ENCODE assay signal across 8 cellular contexts in genomic region chr7:6637544-6638229, GRCh38. TPM values are rescaled to one million over a fixed set of nuclear protein-coding genes. Genes with fewer than 3 reads are reported as not detected.
DNase-seq lines count a peak whose midpoint lies in the region; ATAC-seq and FAIRE-seq lines count a peak whose summit lies in the region.

No MANE protein-coding gene starts in this region.

- peak overlapping the region; percentile 50 for H3K4me3 ChIP-seq in CD8-positive, alpha-beta memory T cell (ENCODE audit: low read length)
- H3K4me3 ChIP-seq in SK-N-MC (peak overlapping the region; percentile 82), iPS-18c (ENCODE audit: insufficient read depth, low read depth, low read length) (peak overlapping the region; percentile 61)

- POLR2A ChIA-PET in CD8-positive, alpha-beta memory T cell (lab: Charles Lee): interaction anchor here (1.0 kb wide), 2 partner anchors 16 to 48 kb away, joined by 3 to 6 read pairs; partner anchors contain the start of gene INTS15

- no peaks in the 10 kb centered on the region for H3K9me3 ChIP-seq in CD8-positive, alpha-beta memory T cell (ENCODE audit: low read length)
- H3K9me3 ChIP-seq in SK-N-MC (ENCODE audit: low read depth, low read length) (no peaks in the 10 kb centered on the region), iPS-18c (ENCODE audit: control insufficient read depth, insufficient read depth, low read length) (no peaks in the 10 kb centered on the region)

- peaks cover 25 to 44% (median 31%) of the 10 kb centered on the region in 3 donors for H3K4me1 Mint-ChIP-seq in CD8-positive, alpha-beta memory T cell

- H3K27me3 Mint-ChIP-seq in CD8-positive, alpha-beta memory T cell: no peaks in the 10 kb centered on the region

- peak overlapping the region; percentile 61 for H3K27ac ChIP-seq in CD8-positive, alpha-beta memory T cell (ENCODE audit: low read depth, low read length)
- H3K27ac ChIP-seq in SK-N-MC: no peak overlapping the region

- FAIRE-seq in GM19239 (lab: Jason Lieb, UNC): no peak

- H3K27ac Mint-ChIP-seq in CD8-positive, alpha-beta memory T cell: peak overlapping the region; percentile 86 to 97 (median 94)

- CTCF ChIA-PET in CD8-positive, alpha-beta memory T cell (lab: Charles Lee): interaction anchor here (1.0 to 2.1 kb wide), 3 partner anchors 16 to 47 kb away, joined by 3 to 11 read pairs (median 4); no protein-coding TSS in a partner anchor

- H3K4me1 ChIP-seq in CD8-positive, alpha-beta memory T cell (ENCODE audit: insufficient read depth, low read length): peaks cover 22% of the 10 kb centered on the region

- peaks cover 0 to 40% (median 4%) of the 10 kb centered on the region in 3 donors for H3K36me3 Mint-ChIP-seq in CD8-positive, alpha-beta memory T cell

- no peaks in the 10 kb centered on the region for H3K27me3 ChIP-seq in CD8-positive, alpha-beta memory T cell (ENCODE audit: insufficient read depth, low read length, poor library complexity, severe bottlenecking)

- H3K9ac ChIP-seq in SK-N-MC (ENCODE audit: insufficient read length): peak overlapping the region; percentile 79

- H3K4me3 Mint-ChIP-seq in CD8-positive, alpha-beta memory T cell: peak overlapping the region; percentile 85 to 90 (median 88)

- DNase-seq in CD8-positive, alpha-beta memory T cell: peak; percentile 52 to 79 (median 63)
- DNase-seq in GM19239 (ENCODE audit: insufficient read length, low spot score): peak; percentile 99
- DNase-seq in SK-N-MC (ENCODE audit: low read depth, low spot score): no peak
- peak; percentile 14 for DNase-seq in activated naive CD8-positive, alpha-beta T cell treated with anti-CD3 and anti-CD28 coated beads, Interleukin-2, amount 50 U/mL, for 16 hours (ENCODE audit: low read depth, low spot score)
- peak; percentile 22 to 37 for DNase-seq in stimulated activated CD4-positive, alpha-beta T cell treated with anti-CD3 and anti-CD28 coated beads, Interleukin-15, amount 100 ng/mL, for 48 hours (ENCODE audit: low read depth in 2 of 2)
- no peak for DNase-seq in NCI-H187 (lab: John Stamatoyannopoulos, UW)

- H3K9me3 Mint-ChIP-seq in CD8-positive, alpha-beta memory T cell: no peaks in the 10 kb centered on the region

- H3K36me3 ChIP-seq in CD8-positive, alpha-beta memory T cell (ENCODE audit: insufficient read depth, low read length): no peaks in the 10 kb centered on the region
- H3K36me3 ChIP-seq in SK-N-MC (ENCODE audit: insufficient read depth, low read length): peaks cover 35% of the 10 kb centered on the region

- peak; percentile 91 for ATAC-seq in HG03354 (IDR thresholded peaks at IDR 0.05; ENCODE audit: poor library complexity, severe bottlenecking, unreplicated experiment)

RNA-seq across cellular contexts. Expression of gene ZNF316, which starts 0.6 kb away (rescaled TPM):
- 10 to 100 TPM; 26.5 TPM for total RNA-seq in CD8-positive, alpha-beta memory T cell
- 5.2 TPM for polyA plus RNA-seq in CD8-positive, alpha-beta memory T cell

RNA-seq across cellular contexts. Expression of gene ZNF853, which starts 22.3 kb away (rescaled TPM):
- total RNA-seq in CD8-positive, alpha-beta memory T cell: 1 to 10 TPM; 3.5 to 4.5 TPM
- 11.2 TPM for polyA plus RNA-seq in CD8-positive, alpha-beta memory T cell

RNA-seq across cellular contexts. Expression of gene INTS15, which starts 47.9 kb away (rescaled TPM):
- total RNA-seq in CD8-positive, alpha-beta memory T cell: 10 to 100 TPM; 45.8 to 47.3 TPM
- polyA plus RNA-seq in CD8-positive, alpha-beta memory T cell: 46.9 TPM

Comparison
In these comparisons a context has a peak if more than half of its experiments do, and no peak if none do; other contexts are left out.
1. DNase-seq: peak in CD8-positive, alpha-beta memory T cell (5 of 5), GM19239 (single experiment), activated naive CD8-positive, alpha-beta T cell treated with anti-CD3 and anti-CD28 coated beads, Interleukin-2, amount 50 U/mL, for 16 hours (single experiment) and stimulated activated CD4-positive, alpha-beta T cell treated with anti-CD3 and anti-CD28 coated beads, Interleukin-15, amount 100 ng/mL, for 48 hours (2 of 2); none in SK-N-MC (single experiment) and NCI-H187 (0 of 2).
2. Peak in every context shown above with its lines, with median percentiles within 50 percentile points of each other: H3K4me3 ChIP-seq.